In genomic region chr14:31829256-31829923, GRCh38 we compare ENCODE assay signal across 1 cellular context.
TF ChIP-seq lines count a peak whose summit lies in the region.

No MANE protein-coding gene starts in this region.

TF ChIP-seq in HepG2, 621 proteins besides CTCF, POLR2A, EP300 and RAD21 (continued from another document):
- TF ChIP-seq NR0B2 (CRISPR knock-in tag; IDR thresholded peaks at IDR 0.05): no peak
- TF ChIP-seq ATF7 (IDR thresholded peaks at IDR 0.05): peak; percentile 97
- TF ChIP-seq ATF7 (CRISPR knock-in tag; IDR thresholded peaks at IDR 0.05): no peak
- TF ChIP-seq ZNF567 (CRISPR knock-in tag; IDR thresholded peaks at IDR 0.05; ENCODE audit: borderline replicate concordance): no peak
